In the genomic region with DNA sequence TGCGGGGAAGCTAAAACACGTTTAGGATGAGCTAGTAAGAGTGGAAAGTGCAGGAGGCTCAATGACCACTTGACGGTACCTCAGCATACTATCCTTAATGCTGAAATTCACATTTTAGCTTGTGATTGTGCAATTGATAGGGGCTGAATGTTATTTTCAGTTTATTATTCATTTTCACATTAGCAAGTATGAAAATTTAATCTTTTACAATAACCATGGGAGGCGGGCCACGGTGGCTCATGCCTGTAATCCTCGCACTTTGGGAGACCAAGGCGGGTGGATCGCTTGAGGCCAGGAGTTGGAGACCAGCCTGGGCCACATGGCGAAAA, we compare ENCODE assay signal across 8 cellular contexts. TPM values are rescaled to one million over a fixed set of nuclear protein-coding genes. Genes with fewer than 3 reads are reported as not detected.
DNase-seq lines count a peak whose midpoint lies in the region; ATAC-seq lines count a peak whose summit lies in the region.

No MANE protein-coding gene starts in this region.

- no peaks in the 10 kb centered on the region for H3K9me3 ChIP-seq in right cardiac atrium (ENCODE audit: control insufficient read depth, low read length)

- peaks cover 0 to 10% of the 10 kb centered on the region in 2 donors for H3K27me3 Mint-ChIP-seq in T-cell
- H3K27me3 Mint-ChIP-seq in stimulated activated memory B cell treated with anti-CD40 and anti-IgM and Interleukin-4, amounts not matched to agents 10 μg/mL and 1 μg/mL and 100 μg/mL, for 72 hours = no peaks in the 10 kb centered on the region

- H3K4me1 Mint-ChIP-seq in T-cell = peaks cover 0 to 8% (median 6%) of the 10 kb centered on the region in 3 donors
- no peaks in the 10 kb centered on the region for H3K4me1 Mint-ChIP-seq in stimulated activated memory B cell treated with anti-CD40 and anti-IgM and Interleukin-4, amounts not matched to agents 10 μg/mL and 1 μg/mL and 100 μg/mL, for 72 hours

- DNase-seq in T-cell (no peak), right cardiac atrium (peak in 2 of 3 donors; percentile 38 to 49), DMS53 treated with DMSO at 0.1 percent for 48 hours (lab: John Stamatoyannopoulos, UW; ENCODE audit: unreplicated experiment) (no peak), D341Med (ENCODE audit: low spot score) (no peak)
- DNase-seq in effector CD8-positive, alpha-beta T cell (lab: John Stamatoyannopoulos, UW) = no peak

- no peaks in the 10 kb centered on the region for H3K4me1 ChIP-seq in right cardiac atrium (ENCODE audit: control insufficient read depth, insufficient read depth, low read length)

- H3K9me3 Mint-ChIP-seq in T-cell = no peaks in the 10 kb centered on the region
- no peaks in the 10 kb centered on the region for H3K9me3 Mint-ChIP-seq in stimulated activated memory B cell treated with anti-CD40 and anti-IgM and Interleukin-4, amounts not matched to agents 10 μg/mL and 1 μg/mL and 100 μg/mL, for 72 hours

- peak overlapping the region; percentile 73 for H3K4me3 ChIP-seq in right cardiac atrium (ENCODE audit: low read length)

- H3K27ac Mint-ChIP-seq in T-cell = peak overlapping the region; percentile 65 to 76
- no peak overlapping the region for H3K27ac Mint-ChIP-seq in stimulated activated memory B cell treated with anti-CD40 and anti-IgM and Interleukin-4, amounts not matched to agents 10 μg/mL and 1 μg/mL and 100 μg/mL, for 72 hours

- 47% methylated on average over 9 of the region's 9 CpGs for WGBS in right cardiac atrium

- ATAC-seq in GM21737 (IDR thresholded peaks at IDR 0.05; ENCODE audit: unreplicated experiment) = peak; percentile 23
- ATAC-seq in T-cell (replicated peaks in 1 of 4) = no peak
- no peak for ATAC-seq in right cardiac atrium
- peak; percentile 55 for ATAC-seq in stimulated activated memory B cell treated with anti-CD40 and anti-IgM and Interleukin-4, amounts not matched to agents 10 μg/mL and 1 μg/mL and 100 μg/mL, for 72 hours
- ATAC-seq in esophagus mucosa = no peak

- POLR2A ChIA-PET in T-cell (lab: Charles Lee) = interaction anchor here (0.5 to 1.4 kb wide), 5 partner anchors 10 to 1072 kb away, joined by 3 to 7 read pairs (median 4); no protein-coding TSS in a partner anchor

- H3K27ac ChIP-seq in right cardiac atrium (ENCODE audit: low read length) = no peak overlapping the region

- no peaks in the 10 kb centered on the region for H3K36me3 Mint-ChIP-seq in T-cell
- H3K36me3 Mint-ChIP-seq in stimulated activated memory B cell treated with anti-CD40 and anti-IgM and Interleukin-4, amounts not matched to agents 10 μg/mL and 1 μg/mL and 100 μg/mL, for 72 hours = no peaks in the 10 kb centered on the region

- no peaks in the 10 kb centered on the region for H3K27me3 ChIP-seq in right cardiac atrium (ENCODE audit: control insufficient read depth, insufficient read depth)

- peak overlapping the region; percentile 85 to 92 (median 88) for H3K4me3 Mint-ChIP-seq in T-cell
- H3K4me3 Mint-ChIP-seq in stimulated activated memory B cell treated with anti-CD40 and anti-IgM and Interleukin-4, amounts not matched to agents 10 μg/mL and 1 μg/mL and 100 μg/mL, for 72 hours = peak overlapping the region; percentile 90

- CTCF ChIA-PET in T-cell (lab: Charles Lee) = interaction anchor here in 1 of 2 donors (0.6 to 1.9 kb wide), 11 partner anchors 10 to 94 kb away, joined by 3 to 7 read pairs (median 4); a partner anchor contains a TSS

- intact Hi-C loops in right cardiac atrium (cut with DNase I) = no loop called here

RNA-seq across cellular contexts. Expression of a gene that starts 22.1 kb away (rescaled TPM):
- total RNA-seq in T-cell (1 to 10 TPM in 4 of 5 donors, under 1 TPM in 1; 0.69 to 1.5 (median 1.1) TPM), right cardiac atrium (1 to 10 TPM; 1.4 to 4.1 (median 3.5) TPM), esophagus mucosa (43.2 TPM)
- 0.77 TPM for polyA plus RNA-seq in right cardiac atrium

Comparison
In these comparisons a context has a peak if more than half of its experiments do, and no peak if none do; other contexts are left out.
1. ATAC-seq: peak in GM21737 (single experiment) and stimulated activated memory B cell treated with anti-CD40 and anti-IgM and Interleukin-4, amounts not matched to agents 10 μg/mL and 1 μg/mL and 100 μg/mL, for 72 hours (single experiment); none in T-cell (0 of 4), right cardiac atrium (0 of 2) and esophagus mucosa (single experiment).
2. DNase-seq: peak in right cardiac atrium (2 of 3); none in T-cell (0 of 34), effector CD8-positive, alpha-beta T cell (single experiment), DMS53 treated with DMSO at 0.1 percent for 48 hours (single experiment) and D341Med (single experiment).